ENCODE assay signal across 1 cellular context in the genomic region with DNA sequence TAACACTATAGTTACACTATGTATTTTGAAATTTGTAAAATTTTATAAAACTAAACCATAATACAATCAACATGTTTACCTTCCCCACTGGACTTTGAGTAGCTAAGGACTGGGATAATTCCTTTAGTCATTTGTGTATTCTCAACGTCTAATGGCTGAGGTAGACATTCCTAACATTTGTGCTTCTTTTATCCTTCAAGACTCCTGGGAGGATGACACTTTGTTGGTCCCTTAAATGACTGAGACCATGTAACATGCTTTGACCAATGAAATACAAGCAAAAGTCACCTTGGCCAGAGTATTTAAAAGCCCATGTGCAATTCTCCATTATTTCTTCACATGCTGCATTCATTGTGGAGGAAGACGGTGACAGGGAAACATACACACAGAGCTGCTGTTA.
TF ChIP-seq lines count a peak whose summit lies in the region.

No MANE protein-coding gene starts in this region.

TF ChIP-seq in GM23338, 12 proteins besides CTCF, POLR2A, EP300 and RAD21 (continued from another document):
- TF ChIP-seq, protein P1, sequence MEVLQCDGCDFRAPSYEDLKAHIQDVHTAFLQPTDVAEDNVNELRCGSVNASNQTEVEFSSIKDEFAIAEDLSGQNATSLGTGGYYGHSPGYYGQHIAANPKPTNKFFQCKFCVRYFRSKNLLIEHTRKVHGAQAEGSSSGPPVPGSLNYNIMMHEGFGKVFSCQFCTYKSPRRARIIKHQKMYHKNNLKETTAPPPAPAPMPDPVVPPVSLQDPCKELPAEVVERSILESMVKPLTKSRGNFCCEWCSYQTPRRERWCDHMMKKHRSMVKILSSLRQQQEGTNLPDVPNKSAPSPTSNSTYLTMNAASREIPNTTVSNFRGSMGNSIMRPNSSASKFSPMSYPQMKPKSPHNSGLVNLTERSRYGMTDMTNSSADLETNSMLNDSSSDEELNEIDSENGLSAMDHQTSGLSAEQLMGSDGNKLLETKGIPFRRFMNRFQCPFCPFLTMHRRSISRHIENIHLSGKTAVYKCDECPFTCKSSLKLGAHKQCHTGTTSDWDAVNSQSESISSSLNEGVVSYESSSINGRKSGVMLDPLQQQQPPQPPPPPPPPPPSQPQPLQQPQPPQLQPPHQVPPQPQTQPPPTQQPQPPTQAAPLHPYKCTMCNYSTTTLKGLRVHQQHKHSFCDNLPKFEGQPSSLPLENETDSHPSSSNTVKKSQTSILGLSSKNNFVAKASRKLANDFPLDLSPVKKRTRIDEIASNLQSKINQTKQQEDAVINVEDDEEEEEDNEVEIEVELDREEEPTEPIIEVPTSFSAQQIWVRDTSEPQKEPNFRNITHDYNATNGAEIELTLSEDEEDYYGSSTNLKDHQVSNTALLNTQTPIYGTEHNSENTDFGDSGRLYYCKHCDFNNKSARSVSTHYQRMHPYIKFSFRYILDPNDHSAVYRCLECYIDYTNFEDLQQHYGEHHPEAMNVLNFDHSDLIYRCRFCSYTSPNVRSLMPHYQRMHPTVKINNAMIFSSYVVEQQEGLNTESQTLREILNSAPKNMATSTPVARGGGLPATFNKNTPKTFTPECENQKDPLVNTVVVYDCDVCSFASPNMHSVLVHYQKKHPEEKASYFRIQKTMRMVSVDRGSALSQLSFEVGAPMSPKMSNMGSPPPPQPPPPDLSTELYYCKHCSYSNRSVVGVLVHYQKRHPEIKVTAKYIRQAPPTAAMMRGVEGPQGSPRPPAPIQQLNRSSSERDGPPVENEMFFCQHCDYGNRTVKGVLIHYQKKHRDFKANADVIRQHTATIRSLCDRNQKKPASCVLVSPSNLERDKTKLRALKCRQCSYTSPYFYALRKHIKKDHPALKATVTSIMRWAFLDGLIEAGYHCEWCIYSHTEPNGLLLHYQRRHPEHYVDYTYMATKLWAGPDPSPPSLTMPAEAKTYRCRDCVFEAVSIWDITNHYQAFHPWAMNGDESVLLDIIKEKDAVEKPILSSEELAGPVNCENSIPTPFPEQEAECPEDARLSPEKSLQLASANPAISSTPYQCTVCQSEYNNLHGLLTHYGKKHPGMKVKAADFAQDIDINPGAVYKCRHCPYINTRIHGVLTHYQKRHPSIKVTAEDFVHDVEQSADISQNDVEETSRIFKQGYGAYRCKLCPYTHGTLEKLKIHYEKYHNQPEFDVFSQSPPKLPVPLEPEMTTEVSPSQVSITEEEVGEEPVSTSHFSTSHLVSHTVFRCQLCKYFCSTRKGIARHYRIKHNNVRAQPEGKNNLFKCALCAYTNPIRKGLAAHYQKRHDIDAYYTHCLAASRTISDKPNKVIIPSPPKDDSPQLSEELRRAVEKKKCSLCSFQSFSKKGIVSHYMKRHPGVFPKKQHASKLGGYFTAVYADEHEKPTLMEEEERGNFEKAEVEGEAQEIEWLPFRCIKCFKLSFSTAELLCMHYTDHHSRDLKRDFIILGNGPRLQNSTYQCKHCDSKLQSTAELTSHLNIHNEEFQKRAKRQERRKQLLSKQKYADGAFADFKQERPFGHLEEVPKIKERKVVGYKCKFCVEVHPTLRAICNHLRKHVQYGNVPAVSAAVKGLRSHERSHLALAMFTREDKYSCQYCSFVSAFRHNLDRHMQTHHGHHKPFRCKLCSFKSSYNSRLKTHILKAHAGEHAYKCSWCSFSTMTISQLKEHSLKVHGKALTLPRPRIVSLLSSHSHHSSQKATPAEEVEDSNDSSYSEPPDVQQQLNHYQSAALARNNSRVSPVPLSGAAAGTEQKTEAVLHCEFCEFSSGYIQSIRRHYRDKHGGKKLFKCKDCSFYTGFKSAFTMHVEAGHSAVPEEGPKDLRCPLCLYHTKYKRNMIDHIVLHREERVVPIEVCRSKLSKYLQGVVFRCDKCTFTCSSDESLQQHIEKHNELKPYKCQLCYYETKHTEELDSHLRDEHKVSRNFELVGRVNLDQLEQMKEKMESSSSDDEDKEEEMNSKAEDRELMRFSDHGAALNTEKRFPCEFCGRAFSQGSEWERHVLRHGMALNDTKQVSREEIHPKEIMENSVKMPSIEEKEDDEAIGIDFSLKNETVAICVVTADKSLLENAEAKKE (CRISPR knock-in tag; IDR thresholded peaks at IDR 0.05) = no peak
- TF ChIP-seq, protein P2, sequence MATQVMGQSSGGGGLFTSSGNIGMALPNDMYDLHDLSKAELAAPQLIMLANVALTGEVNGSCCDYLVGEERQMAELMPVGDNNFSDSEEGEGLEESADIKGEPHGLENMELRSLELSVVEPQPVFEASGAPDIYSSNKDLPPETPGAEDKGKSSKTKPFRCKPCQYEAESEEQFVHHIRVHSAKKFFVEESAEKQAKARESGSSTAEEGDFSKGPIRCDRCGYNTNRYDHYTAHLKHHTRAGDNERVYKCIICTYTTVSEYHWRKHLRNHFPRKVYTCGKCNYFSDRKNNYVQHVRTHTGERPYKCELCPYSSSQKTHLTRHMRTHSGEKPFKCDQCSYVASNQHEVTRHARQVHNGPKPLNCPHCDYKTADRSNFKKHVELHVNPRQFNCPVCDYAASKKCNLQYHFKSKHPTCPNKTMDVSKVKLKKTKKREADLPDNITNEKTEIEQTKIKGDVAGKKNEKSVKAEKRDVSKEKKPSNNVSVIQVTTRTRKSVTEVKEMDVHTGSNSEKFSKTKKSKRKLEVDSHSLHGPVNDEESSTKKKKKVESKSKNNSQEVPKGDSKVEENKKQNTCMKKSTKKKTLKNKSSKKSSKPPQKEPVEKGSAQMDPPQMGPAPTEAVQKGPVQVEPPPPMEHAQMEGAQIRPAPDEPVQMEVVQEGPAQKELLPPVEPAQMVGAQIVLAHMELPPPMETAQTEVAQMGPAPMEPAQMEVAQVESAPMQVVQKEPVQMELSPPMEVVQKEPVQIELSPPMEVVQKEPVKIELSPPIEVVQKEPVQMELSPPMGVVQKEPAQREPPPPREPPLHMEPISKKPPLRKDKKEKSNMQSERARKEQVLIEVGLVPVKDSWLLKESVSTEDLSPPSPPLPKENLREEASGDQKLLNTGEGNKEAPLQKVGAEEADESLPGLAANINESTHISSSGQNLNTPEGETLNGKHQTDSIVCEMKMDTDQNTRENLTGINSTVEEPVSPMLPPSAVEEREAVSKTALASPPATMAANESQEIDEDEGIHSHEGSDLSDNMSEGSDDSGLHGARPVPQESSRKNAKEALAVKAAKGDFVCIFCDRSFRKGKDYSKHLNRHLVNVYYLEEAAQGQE (IDR thresholded peaks at IDR 0.05; ENCODE audit: unreplicated experiment) = no peak
- TF ChIP-seq STAT1 (IDR thresholded peaks at IDR 0.05; ENCODE audit: unreplicated experiment) (no peak), ZNF331 (CRISPR knock-in tag; IDR thresholded peaks at IDR 0.05; ENCODE audit: low read depth) (no peak), POLR2AphosphoS5 (IDR thresholded peaks at IDR 0.05; ENCODE audit: low read depth) (no peak)
